8 cellular contexts compared by ENCODE assay signal in genomic region chr10:17001961-17002749, GRCh38.
A peak's percentile ranks its signal among the peaks of the same experiment; 100 is the strongest.
DNase-seq lines count a peak whose midpoint lies in the region; ATAC-seq lines count a peak whose summit lies in the region.

No MANE protein-coding gene starts in this region.

- peak; percentile 74 for ATAC-seq in HG02610 (IDR thresholded peaks at IDR 0.05; ENCODE audit: unreplicated experiment)

- DNase-seq in GM03348 (ENCODE audit: low spot score) (peak; percentile 74), T-helper 22 cell (ENCODE audit: low read depth) (peak; percentile 58), fibroblast of peridontal ligament (ENCODE audit: extremely low read depth) (peak; percentile 100), NCI-H82 (lab: John Stamatoyannopoulos, UW) (no peak), OCI-M1 (lab: John Stamatoyannopoulos, UW) (no peak), foreskin melanocyte (no peak)
- DNase-seq in stimulated activated CD8-positive, alpha-beta memory T cell treated with anti-CD3 and anti-CD28 coated beads, Interleukin-2, amount 100 ng/mL, for 1 hour (ENCODE audit: low read depth in 2 of 2): peak; percentile 4 to 7

Comparison
In these comparisons a context has a peak if more than half of its experiments do, and no peak if none do; other contexts are left out.
1. DNase-seq: peak in GM03348 (single experiment), T-helper 22 cell (single experiment), fibroblast of peridontal ligament (single experiment) and stimulated activated CD8-positive, alpha-beta memory T cell treated with anti-CD3 and anti-CD28 coated beads, Interleukin-2, amount 100 ng/mL, for 1 hour (2 of 2); none in NCI-H82 (single experiment), OCI-M1 (single experiment) and foreskin melanocyte (single experiment).